1 cellular context compared by ENCODE assay signal in the genomic region with DNA sequence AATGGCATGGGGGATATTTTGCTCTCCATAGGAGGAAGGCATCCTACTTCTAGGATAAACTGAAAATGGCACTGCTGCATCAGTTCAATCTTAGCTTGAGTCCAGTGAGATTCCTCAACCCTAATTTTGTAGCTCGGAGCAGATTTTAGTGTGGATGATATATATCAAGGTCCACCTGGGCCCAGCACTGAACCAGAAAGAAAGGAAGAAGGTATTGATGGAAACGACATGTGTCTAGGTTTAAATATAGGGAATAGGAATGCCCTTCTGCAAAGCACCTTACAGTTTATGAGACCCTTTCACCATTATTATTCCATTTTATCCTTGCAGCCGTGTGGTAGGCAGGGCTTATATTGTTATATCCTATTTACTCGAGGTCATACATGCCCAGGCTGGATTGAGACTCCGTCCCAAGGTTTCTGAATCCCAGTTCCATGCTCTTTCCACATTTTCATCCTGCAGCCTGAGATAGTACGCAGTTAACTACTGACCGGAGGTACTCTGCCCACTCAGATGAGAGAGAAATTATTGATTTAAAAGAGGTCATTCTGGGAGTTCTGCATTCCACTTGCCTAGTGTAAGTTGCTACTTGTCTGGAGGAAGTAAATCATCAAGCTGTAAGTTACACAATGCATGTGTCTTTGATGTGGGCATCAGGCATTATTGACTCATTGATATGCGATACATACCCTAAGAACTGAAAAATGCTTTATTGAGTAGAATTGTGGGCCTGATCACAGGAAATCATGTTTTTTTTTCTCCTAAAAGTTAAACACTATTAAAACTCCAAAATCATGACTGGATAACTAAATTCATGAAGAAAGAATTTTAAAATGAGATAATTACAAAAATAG.
TF ChIP-seq lines count a peak whose summit lies in the region.

No MANE protein-coding gene starts in this region.

TF ChIP-seq in HepG2, 621 proteins besides CTCF, POLR2A, EP300 and RAD21 (continued from another document):
- TF ChIP-seq, protein P1, sequence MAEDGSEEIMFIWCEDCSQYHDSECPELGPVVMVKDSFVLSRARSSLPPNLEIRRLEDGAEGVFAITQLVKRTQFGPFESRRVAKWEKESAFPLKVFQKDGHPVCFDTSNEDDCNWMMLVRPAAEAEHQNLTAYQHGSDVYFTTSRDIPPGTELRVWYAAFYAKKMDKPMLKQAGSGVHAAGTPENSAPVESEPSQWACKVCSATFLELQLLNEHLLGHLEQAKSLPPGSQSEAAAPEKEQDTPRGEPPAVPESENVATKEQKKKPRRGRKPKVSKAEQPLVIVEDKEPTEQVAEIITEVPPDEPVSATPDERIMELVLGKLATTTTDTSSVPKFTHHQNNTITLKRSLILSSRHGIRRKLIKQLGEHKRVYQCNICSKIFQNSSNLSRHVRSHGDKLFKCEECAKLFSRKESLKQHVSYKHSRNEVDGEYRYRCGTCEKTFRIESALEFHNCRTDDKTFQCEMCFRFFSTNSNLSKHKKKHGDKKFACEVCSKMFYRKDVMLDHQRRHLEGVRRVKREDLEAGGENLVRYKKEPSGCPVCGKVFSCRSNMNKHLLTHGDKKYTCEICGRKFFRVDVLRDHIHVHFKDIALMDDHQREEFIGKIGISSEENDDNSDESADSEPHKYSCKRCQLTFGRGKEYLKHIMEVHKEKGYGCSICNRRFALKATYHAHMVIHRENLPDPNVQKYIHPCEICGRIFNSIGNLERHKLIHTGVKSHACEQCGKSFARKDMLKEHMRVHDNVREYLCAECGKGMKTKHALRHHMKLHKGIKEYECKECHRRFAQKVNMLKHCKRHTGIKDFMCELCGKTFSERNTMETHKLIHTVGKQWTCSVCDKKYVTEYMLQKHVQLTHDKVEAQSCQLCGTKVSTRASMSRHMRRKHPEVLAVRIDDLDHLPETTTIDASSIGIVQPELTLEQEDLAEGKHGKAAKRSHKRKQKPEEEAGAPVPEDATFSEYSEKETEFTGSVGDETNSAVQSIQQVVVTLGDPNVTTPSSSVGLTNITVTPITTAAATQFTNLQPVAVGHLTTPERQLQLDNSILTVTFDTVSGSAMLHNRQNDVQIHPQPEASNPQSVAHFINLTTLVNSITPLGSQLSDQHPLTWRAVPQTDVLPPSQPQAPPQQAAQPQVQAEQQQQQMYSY (CRISPR knock-in tag; IDR thresholded peaks at IDR 0.05): peak; percentile 99
- TF ChIP-seq ATAD3A (CRISPR knock-in tag; IDR thresholded peaks at IDR 0.05): no peak
- TF ChIP-seq ESRRA (CRISPR knock-in tag; IDR thresholded peaks at IDR 0.05; ENCODE audit: low read depth): peak; percentile 86
- TF ChIP-seq ETV6 (CRISPR knock-in tag; conservative IDR thresholded peaks at IDR 0.05): peak; percentile 85
- peak; percentile 99 for TF ChIP-seq TARDBP (CRISPR knock-in tag; IDR thresholded peaks at IDR 0.05)
- peak; percentile 76 for TF ChIP-seq NR2F1 (CRISPR knock-in tag; IDR thresholded peaks at IDR 0.05)
- TF ChIP-seq ZFP82 (CRISPR knock-in tag; IDR thresholded peaks at IDR 0.05; ENCODE audit: borderline replicate concordance): no peak
- TF ChIP-seq ZFP62 (CRISPR knock-in tag; IDR thresholded peaks at IDR 0.05): peak; percentile 74; the same call in 1 of the 2 replicates
- peak; percentile 97 for TF ChIP-seq HOXA5 (CRISPR knock-in tag; IDR thresholded peaks at IDR 0.05)
- TF ChIP-seq ATM (IDR thresholded peaks at IDR 0.05; ENCODE audit: borderline replicate concordance): peak; percentile 98
- TF ChIP-seq DNMT1 (CRISPR knock-in tag; IDR thresholded peaks at IDR 0.05): no peak
- TF ChIP-seq, protein P2, sequence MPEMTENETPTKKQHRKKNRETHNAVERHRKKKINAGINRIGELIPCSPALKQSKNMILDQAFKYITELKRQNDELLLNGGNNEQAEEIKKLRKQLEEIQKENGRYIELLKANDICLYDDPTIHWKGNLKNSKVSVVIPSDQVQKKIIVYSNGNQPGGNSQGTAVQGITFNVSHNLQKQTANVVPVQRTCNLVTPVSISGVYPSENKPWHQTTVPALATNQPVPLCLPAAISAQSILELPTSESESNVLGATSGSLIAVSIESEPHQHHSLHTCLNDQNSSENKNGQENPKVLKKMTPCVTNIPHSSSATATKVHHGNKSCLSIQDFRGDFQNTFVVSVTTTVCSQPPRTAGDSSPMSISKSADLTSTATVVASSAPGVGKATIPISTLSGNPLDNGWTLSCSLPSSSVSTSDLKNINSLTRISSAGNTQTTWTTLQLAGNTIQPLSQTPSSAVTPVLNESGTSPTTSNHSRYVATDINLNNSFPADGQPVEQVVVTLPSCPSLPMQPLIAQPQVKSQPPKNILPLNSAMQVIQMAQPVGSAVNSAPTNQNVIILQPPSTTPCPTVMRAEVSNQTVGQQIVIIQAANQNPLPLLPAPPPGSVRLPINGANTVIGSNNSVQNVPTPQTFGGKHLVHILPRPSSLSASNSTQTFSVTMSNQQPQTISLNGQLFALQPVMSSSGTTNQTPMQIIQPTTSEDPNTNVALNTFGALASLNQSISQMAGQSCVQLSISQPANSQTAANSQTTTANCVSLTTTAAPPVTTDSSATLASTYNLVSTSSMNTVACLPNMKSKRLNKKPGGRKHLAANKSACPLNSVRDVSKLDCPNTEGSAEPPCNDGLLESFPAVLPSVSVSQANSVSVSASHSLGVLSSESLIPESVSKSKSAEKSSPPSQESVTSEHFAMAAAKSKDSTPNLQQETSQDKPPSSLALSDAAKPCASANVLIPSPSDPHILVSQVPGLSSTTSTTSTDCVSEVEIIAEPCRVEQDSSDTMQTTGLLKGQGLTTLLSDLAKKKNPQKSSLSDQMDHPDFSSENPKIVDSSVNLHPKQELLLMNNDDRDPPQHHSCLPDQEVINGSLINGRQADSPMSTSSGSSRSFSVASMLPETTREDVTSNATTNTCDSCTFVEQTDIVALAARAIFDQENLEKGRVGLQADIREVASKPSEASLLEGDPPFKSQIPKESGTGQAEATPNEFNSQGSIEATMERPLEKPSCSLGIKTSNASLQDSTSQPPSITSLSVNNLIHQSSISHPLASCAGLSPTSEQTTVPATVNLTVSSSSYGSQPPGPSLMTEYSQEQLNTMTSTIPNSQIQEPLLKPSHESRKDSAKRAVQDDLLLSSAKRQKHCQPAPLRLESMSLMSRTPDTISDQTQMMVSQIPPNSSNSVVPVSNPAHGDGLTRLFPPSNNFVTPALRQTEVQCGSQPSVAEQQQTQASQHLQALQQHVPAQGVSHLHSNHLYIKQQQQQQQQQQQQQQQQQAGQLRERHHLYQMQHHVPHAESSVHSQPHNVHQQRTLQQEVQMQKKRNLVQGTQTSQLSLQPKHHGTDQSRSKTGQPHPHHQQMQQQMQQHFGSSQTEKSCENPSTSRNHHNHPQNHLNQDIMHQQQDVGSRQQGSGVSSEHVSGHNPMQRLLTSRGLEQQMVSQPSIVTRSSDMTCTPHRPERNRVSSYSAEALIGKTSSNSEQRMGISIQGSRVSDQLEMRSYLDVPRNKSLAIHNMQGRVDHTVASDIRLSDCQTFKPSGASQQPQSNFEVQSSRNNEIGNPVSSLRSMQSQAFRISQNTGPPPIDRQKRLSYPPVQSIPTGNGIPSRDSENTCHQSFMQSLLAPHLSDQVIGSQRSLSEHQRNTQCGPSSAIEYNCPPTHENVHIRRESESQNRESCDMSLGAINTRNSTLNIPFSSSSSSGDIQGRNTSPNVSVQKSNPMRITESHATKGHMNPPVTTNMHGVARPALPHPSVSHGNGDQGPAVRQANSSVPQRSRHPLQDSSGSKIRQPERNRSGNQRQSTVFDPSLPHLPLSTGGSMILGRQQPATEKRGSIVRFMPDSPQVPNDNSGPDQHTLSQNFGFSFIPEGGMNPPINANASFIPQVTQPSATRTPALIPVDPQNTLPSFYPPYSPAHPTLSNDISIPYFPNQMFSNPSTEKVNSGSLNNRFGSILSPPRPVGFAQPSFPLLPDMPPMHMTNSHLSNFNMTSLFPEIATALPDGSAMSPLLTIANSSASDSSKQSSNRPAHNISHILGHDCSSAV (CRISPR knock-in tag; IDR thresholded peaks at IDR 0.05; ENCODE audit: borderline replicate concordance): no peak
- TF ChIP-seq, protein P3, sequence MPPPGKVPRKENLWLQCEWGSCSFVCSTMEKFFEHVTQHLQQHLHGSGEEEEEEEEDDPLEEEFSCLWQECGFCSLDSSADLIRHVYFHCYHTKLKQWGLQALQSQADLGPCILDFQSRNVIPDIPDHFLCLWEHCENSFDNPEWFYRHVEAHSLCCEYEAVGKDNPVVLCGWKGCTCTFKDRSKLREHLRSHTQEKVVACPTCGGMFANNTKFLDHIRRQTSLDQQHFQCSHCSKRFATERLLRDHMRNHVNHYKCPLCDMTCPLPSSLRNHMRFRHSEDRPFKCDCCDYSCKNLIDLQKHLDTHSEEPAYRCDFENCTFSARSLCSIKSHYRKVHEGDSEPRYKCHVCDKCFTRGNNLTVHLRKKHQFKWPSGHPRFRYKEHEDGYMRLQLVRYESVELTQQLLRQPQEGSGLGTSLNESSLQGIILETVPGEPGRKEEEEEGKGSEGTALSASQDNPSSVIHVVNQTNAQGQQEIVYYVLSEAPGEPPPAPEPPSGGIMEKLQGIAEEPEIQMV (CRISPR knock-in tag; IDR thresholded peaks at IDR 0.05; ENCODE audit: low read depth): peak; percentile 75; the same call in 1 of the 2 replicates
- TF ChIP-seq, protein P4, sequence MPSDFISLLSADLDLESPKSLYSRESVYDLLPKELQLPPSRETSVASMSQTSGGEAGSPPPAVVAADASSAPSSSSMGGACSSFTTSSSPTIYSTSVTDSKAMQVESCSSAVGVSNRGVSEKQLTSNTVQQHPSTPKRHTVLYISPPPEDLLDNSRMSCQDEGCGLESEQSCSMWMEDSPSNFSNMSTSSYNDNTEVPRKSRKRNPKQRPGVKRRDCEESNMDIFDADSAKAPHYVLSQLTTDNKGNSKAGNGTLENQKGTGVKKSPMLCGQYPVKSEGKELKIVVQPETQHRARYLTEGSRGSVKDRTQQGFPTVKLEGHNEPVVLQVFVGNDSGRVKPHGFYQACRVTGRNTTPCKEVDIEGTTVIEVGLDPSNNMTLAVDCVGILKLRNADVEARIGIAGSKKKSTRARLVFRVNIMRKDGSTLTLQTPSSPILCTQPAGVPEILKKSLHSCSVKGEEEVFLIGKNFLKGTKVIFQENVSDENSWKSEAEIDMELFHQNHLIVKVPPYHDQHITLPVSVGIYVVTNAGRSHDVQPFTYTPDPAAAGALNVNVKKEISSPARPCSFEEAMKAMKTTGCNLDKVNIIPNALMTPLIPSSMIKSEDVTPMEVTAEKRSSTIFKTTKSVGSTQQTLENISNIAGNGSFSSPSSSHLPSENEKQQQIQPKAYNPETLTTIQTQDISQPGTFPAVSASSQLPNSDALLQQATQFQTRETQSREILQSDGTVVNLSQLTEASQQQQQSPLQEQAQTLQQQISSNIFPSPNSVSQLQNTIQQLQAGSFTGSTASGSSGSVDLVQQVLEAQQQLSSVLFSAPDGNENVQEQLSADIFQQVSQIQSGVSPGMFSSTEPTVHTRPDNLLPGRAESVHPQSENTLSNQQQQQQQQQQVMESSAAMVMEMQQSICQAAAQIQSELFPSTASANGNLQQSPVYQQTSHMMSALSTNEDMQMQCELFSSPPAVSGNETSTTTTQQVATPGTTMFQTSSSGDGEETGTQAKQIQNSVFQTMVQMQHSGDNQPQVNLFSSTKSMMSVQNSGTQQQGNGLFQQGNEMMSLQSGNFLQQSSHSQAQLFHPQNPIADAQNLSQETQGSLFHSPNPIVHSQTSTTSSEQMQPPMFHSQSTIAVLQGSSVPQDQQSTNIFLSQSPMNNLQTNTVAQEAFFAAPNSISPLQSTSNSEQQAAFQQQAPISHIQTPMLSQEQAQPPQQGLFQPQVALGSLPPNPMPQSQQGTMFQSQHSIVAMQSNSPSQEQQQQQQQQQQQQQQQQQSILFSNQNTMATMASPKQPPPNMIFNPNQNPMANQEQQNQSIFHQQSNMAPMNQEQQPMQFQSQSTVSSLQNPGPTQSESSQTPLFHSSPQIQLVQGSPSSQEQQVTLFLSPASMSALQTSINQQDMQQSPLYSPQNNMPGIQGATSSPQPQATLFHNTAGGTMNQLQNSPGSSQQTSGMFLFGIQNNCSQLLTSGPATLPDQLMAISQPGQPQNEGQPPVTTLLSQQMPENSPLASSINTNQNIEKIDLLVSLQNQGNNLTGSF (CRISPR knock-in tag; IDR thresholded peaks at IDR 0.05): no peak
- TF ChIP-seq, protein P5, sequence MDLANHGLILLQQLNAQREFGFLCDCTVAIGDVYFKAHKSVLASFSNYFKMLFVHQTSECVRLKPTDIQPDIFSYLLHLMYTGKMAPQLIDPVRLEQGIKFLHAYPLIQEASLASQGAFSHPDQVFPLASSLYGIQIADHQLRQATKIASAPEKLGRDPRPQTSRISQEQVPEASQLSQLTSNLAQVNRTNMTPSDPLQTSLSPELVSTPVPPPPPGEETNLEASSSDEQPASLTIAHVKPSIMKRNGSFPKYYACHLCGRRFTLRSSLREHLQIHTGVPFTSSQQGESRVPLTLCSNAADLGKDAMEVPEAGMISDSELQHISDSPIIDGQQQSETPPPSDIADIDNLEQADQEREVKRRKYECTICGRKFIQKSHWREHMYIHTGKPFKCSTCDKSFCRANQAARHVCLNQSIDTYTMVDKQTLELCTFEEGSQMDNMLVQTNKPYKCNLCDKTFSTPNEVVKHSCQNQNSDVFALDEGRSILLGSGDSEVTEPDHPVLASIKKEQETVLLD (CRISPR knock-in tag; IDR thresholded peaks at IDR 0.05; ENCODE audit: low read depth): no peak
TF ChIP-seq in HepG2: peak in this region for 306.
